Comparison of ENCODE assay signal across 1 cellular context in genomic region chr1:207649204-207649753, GRCh38.
A peak's percentile ranks its signal among the peaks of the same experiment; 100 is the strongest.
TF ChIP-seq lines count a peak whose summit lies in the region.

No MANE protein-coding gene starts in this region.

TF ChIP-seq in HEK293, 187 proteins besides CTCF, POLR2A, EP300 and RAD21 (continued from another document):
- TF ChIP-seq, protein P1, sequence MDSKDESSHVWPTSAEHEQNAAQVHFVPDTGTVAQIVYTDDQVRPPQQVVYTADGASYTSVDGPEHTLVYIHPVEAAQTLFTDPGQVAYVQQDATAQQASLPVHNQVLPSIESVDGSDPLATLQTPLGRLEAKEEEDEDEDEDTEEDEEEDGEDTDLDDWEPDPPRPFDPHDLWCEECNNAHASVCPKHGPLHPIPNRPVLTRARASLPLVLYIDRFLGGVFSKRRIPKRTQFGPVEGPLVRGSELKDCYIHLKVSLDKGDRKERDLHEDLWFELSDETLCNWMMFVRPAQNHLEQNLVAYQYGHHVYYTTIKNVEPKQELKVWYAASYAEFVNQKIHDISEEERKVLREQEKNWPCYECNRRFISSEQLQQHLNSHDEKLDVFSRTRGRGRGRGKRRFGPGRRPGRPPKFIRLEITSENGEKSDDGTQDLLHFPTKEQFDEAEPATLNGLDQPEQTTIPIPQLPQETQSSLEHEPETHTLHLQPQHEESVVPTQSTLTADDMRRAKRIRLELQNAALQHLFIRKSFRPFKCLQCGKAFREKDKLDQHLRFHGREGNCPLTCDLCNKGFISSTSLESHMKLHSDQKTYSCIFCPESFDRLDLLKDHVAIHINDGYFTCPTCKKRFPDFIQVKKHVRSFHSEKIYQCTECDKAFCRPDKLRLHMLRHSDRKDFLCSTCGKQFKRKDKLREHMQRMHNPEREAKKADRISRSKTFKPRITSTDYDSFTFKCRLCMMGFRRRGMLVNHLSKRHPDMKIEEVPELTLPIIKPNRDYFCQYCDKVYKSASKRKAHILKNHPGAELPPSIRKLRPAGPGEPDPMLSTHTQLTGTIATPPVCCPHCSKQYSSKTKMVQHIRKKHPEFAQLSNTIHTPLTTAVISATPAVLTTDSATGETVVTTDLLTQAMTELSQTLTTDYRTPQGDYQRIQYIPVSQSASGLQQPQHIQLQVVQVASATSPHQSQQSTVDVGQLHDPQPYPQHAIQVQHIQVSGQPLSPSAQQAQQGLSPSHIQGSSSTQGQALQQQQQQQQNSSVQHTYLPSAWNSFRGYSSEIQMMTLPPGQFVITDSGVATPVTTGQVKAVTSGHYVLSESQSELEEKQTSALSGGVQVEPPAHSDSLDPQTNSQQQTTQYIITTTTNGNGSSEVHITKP (tag by site-specific recombination; IDR thresholded peaks at IDR 0.05): no peak
- TF ChIP-seq SCRT2 (tag by site-specific recombination; IDR thresholded peaks at IDR 0.05) (peak; percentile 93), ZNF324 (tag by site-specific recombination; IDR thresholded peaks at IDR 0.05) (no peak), ZNF629 (tag by site-specific recombination; IDR thresholded peaks at IDR 0.05) (no peak), ZNF518A (tag by site-specific recombination; conservative IDR thresholded peaks at IDR 0.05; ENCODE audit: low read depth) (no peak), TRIM28 (IDR thresholded peaks at IDR 0.05; ENCODE audit: borderline replicate concordance, low read length) (peak; percentile 14; the same call in 1 of the 2 replicates), ZBTB8A (tag by site-specific recombination; IDR thresholded peaks at IDR 0.05) (peak; percentile 37; the same call in 1 of the 2 replicates), ZNF169 (tag by site-specific recombination; IDR thresholded peaks at IDR 0.05) (no peak), WT1 (tag by site-specific recombination; IDR thresholded peaks at IDR 0.05) (0 out of 2 replicates have a peak, but pooled peaks have one; percentile 10)
- TF ChIP-seq, protein P2, sequence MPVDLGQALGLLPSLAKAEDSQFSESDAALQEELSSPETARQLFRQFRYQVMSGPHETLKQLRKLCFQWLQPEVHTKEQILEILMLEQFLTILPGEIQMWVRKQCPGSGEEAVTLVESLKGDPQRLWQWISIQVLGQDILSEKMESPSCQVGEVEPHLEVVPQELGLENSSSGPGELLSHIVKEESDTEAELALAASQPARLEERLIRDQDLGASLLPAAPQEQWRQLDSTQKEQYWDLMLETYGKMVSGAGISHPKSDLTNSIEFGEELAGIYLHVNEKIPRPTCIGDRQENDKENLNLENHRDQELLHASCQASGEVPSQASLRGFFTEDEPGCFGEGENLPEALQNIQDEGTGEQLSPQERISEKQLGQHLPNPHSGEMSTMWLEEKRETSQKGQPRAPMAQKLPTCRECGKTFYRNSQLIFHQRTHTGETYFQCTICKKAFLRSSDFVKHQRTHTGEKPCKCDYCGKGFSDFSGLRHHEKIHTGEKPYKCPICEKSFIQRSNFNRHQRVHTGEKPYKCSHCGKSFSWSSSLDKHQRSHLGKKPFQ (tag by site-specific recombination; IDR thresholded peaks at IDR 0.05): no peak
- TF ChIP-seq, protein P3, sequence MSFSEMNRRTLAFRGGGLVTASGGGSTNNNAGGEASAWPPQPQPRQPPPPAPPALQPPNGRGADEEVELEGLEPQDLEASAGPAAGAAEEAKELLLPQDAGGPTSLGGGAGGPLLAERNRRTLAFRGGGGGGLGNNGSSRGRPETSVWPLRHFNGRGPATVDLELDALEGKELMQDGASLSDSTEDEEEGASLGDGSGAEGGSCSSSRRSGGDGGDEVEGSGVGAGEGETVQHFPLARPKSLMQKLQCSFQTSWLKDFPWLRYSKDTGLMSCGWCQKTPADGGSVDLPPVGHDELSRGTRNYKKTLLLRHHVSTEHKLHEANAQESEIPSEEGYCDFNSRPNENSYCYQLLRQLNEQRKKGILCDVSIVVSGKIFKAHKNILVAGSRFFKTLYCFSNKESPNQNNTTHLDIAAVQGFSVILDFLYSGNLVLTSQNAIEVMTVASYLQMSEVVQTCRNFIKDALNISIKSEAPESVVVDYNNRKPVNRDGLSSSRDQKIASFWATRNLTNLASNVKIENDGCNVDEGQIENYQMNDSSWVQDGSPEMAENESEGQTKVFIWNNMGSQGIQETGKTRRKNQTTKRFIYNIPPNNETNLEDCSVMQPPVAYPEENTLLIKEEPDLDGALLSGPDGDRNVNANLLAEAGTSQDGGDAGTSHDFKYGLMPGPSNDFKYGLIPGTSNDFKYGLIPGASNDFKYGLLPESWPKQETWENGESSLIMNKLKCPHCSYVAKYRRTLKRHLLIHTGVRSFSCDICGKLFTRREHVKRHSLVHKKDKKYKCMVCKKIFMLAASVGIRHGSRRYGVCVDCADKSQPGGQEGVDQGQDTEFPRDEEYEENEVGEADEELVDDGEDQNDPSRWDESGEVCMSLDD (tag by site-specific recombination; IDR thresholded peaks at IDR 0.05): no peak
